In the genomic region with DNA sequence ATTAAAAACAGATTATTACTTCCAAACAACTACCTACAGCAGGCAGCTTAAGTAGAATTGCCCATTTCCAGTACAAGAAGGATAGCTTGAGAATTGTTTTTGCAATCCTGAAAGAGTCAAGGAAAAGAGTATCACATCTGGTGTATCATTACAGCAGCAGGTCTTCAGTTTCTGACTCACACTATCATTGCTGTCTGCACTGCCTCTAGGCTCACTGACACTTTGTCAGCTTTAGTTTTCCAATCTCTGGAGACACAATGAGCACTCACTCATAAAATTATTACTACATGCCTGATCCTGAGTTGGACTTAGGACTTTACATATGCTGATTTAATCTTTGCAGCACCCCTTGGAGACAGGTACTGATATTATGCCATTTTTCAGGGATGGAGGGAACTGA, we compare ENCODE assay signal across 1 cellular context.
TF ChIP-seq lines count a peak whose summit lies in the region.

No MANE protein-coding gene starts in this region.

TF ChIP-seq in SK-N-SH, 30 proteins besides CTCF, POLR2A, EP300 and RAD21 (continued from another document):
- TF ChIP-seq, protein P1, sequence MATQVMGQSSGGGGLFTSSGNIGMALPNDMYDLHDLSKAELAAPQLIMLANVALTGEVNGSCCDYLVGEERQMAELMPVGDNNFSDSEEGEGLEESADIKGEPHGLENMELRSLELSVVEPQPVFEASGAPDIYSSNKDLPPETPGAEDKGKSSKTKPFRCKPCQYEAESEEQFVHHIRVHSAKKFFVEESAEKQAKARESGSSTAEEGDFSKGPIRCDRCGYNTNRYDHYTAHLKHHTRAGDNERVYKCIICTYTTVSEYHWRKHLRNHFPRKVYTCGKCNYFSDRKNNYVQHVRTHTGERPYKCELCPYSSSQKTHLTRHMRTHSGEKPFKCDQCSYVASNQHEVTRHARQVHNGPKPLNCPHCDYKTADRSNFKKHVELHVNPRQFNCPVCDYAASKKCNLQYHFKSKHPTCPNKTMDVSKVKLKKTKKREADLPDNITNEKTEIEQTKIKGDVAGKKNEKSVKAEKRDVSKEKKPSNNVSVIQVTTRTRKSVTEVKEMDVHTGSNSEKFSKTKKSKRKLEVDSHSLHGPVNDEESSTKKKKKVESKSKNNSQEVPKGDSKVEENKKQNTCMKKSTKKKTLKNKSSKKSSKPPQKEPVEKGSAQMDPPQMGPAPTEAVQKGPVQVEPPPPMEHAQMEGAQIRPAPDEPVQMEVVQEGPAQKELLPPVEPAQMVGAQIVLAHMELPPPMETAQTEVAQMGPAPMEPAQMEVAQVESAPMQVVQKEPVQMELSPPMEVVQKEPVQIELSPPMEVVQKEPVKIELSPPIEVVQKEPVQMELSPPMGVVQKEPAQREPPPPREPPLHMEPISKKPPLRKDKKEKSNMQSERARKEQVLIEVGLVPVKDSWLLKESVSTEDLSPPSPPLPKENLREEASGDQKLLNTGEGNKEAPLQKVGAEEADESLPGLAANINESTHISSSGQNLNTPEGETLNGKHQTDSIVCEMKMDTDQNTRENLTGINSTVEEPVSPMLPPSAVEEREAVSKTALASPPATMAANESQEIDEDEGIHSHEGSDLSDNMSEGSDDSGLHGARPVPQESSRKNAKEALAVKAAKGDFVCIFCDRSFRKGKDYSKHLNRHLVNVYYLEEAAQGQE (IDR thresholded peaks at IDR 0.05; ENCODE audit: low read depth, low read length): no peak
- TF ChIP-seq RCOR1 (IDR thresholded peaks at IDR 0.05; ENCODE audit: low read length): no peak
- TF ChIP-seq POLR2AphosphoS5 (IDR thresholded peaks at IDR 0.05; ENCODE audit: low read depth, low read length): no peak
- TF ChIP-seq, protein P2, sequence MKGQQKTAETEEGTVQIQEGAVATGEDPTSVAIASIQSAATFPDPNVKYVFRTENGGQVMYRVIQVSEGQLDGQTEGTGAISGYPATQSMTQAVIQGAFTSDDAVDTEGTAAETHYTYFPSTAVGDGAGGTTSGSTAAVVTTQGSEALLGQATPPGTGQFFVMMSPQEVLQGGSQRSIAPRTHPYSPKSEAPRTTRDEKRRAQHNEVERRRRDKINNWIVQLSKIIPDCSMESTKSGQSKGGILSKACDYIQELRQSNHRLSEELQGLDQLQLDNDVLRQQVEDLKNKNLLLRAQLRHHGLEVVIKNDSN (IDR thresholded peaks at IDR 0.05; ENCODE audit: borderline replicate concordance, low read depth): no peak
- TF ChIP-seq NFIC (IDR thresholded peaks at IDR 0.05; ENCODE audit: borderline replicate concordance): no peak
- peak; percentile 31; the same call in 1 of the 2 replicates for TF ChIP-seq TCF12 (IDR thresholded peaks at IDR 0.05)
- TF ChIP-seq, protein P3, sequence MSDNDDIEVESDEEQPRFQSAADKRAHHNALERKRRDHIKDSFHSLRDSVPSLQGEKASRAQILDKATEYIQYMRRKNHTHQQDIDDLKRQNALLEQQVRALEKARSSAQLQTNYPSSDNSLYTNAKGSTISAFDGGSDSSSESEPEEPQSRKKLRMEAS (IDR thresholded peaks at IDR 0.05; ENCODE audit: low read depth): no peak
